ENCODE assay signal across 8 cellular contexts in genomic region chr9:128005938-128006337, GRCh38. TPM values are rescaled to one million over a fixed set of nuclear protein-coding genes. Genes with fewer than 3 reads are reported as not detected.
DNase-seq lines count a peak whose midpoint lies in the region; ATAC-seq and TF ChIP-seq lines count a peak whose summit lies in the region.

No MANE protein-coding gene starts in this region.

- H3K4me3 Mint-ChIP-seq in activated CD4-positive, alpha-beta T cell treated with anti-CD3 and anti-CD28 coated beads, Interleukin-2, amount 10 ng/mL, durations not matched to agents 7 days and 5 days = no peak overlapping the region
- H3K4me3 Mint-ChIP-seq in endodermal cell = no peak overlapping the region

- peaks cover 0 to 3% of the 10 kb centered on the region in 2 donors for H3K9me3 ChIP-seq in left lung
- H3K9me3 ChIP-seq in thyroid gland = no peaks in the 10 kb centered on the region
- peaks cover 14% of the 10 kb centered on the region for H3K9me3 ChIP-seq in endodermal cell (ENCODE audit: control insufficient read depth, low read length)

- peak overlapping the region in 1 of 2 donors; percentile 37 for H3K27ac ChIP-seq in left lung
- peak overlapping the region; percentile 77 to 94 (median 85) for H3K27ac ChIP-seq in thyroid gland
- H3K27ac ChIP-seq in endodermal cell (ENCODE audit: low read depth, low read length) = no peak overlapping the region

- H3K27me3 Mint-ChIP-seq in activated CD4-positive, alpha-beta T cell treated with anti-CD3 and anti-CD28 coated beads, Interleukin-2, amount 10 ng/mL, durations not matched to agents 7 days and 5 days = no peaks in the 10 kb centered on the region
- H3K27me3 Mint-ChIP-seq in endodermal cell (ENCODE audit: insufficient read depth) = peaks cover 2% of the 10 kb centered on the region

- intact Hi-C loops in left lung (cut with DNase I) (no loop called here), thyroid gland (cut with DNase I) (no loop called here)

- H3K27me3 ChIP-seq in left lung (no peaks in the 10 kb centered on the region), thyroid gland (no peaks in the 10 kb centered on the region), endodermal cell (ENCODE audit: control insufficient read depth, insufficient read depth, low read length, poor library complexity, severe bottlenecking) (no peaks in the 10 kb centered on the region)

- TF ChIP-seq CTCF in left lung (IDR thresholded peaks at IDR 0.05) = no peak
- TF ChIP-seq CTCF in thyroid gland (IDR thresholded peaks at IDR 0.05) = no peak
- no peak for TF ChIP-seq CTCF in endodermal cell (conservative IDR thresholded peaks at IDR 0.05)

- no peaks in the 10 kb centered on the region for H3K36me3 ChIP-seq in left lung
- H3K36me3 ChIP-seq in thyroid gland = no peaks in the 10 kb centered on the region
- no peaks in the 10 kb centered on the region for H3K36me3 ChIP-seq in endodermal cell (ENCODE audit: control insufficient read depth, insufficient read depth, low read length)

- 52 to 61% methylated on average over 11 of the region's 11 CpGs for WGBS in thyroid gland, 2 donors
- 87 to 94% methylated on average over 5 to 11 of the region's 11 CpGs for WGBS in endodermal cell (ENCODE audit: insufficient coverage in 1 of 2, insufficient read length in 1 of 2), 2 experiments

- peaks cover 5% of the 10 kb centered on the region for H3K9me3 Mint-ChIP-seq in activated CD4-positive, alpha-beta T cell treated with anti-CD3 and anti-CD28 coated beads, Interleukin-2, amount 10 ng/mL, durations not matched to agents 7 days and 5 days
- H3K9me3 Mint-ChIP-seq in endodermal cell = peaks cover 16% of the 10 kb centered on the region

- no peak for DNase-seq in activated CD4-positive, alpha-beta T cell treated with anti-CD3 and anti-CD28 coated beads, Interleukin-2, amount 10 ng/mL, durations not matched to agents 7 days and 5 days
- DNase-seq in activated CD4-positive, alpha-beta T cell treated with anti-CD3 and anti-CD28 coated beads for 48 hours = no peak
- peak; percentile 85 for DNase-seq in UCSD-AML1 (lab: John Stamatoyannopoulos, UW; ENCODE audit: unreplicated experiment)
- peak in 1 of 2 donors; percentile 51 for DNase-seq in left lung
- DNase-seq in thyroid gland = peak; percentile 62 to 73
- no peak for DNase-seq in NCI-H146 (lab: John Stamatoyannopoulos, UW)
- DNase-seq in endodermal cell = no peak
- no peak for DNase-seq in activated effector memory CD4-positive, alpha-beta T cell treated with anti-CD3 and anti-CD28 coated beads, Interleukin-2, amount 50 U/mL, for 16 hours

- H3K4me1 Mint-ChIP-seq in activated CD4-positive, alpha-beta T cell treated with anti-CD3 and anti-CD28 coated beads, Interleukin-2, amount 10 ng/mL, durations not matched to agents 7 days and 5 days = peaks cover 60% of the 10 kb centered on the region
- H3K4me1 Mint-ChIP-seq in endodermal cell = peaks cover 5% of the 10 kb centered on the region

- peak; percentile 44 for ATAC-seq in left lung

- peaks cover 14% of the 10 kb centered on the region for H3K36me3 Mint-ChIP-seq in activated CD4-positive, alpha-beta T cell treated with anti-CD3 and anti-CD28 coated beads, Interleukin-2, amount 10 ng/mL, durations not matched to agents 7 days and 5 days (ENCODE audit: low read depth)
- H3K36me3 Mint-ChIP-seq in endodermal cell (ENCODE audit: low read depth) = peaks cover 4% of the 10 kb centered on the region

- no peak overlapping the region for H3K9ac ChIP-seq in endodermal cell (ENCODE audit: extremely low read depth, low read length, poor library complexity, severe bottlenecking)

- peak overlapping the region; percentile 80 for H3K27ac Mint-ChIP-seq in activated CD4-positive, alpha-beta T cell treated with anti-CD3 and anti-CD28 coated beads, Interleukin-2, amount 10 ng/mL, durations not matched to agents 7 days and 5 days
- H3K27ac Mint-ChIP-seq in endodermal cell = no peak overlapping the region

- CTCF ChIA-PET in activated CD4-positive, alpha-beta T cell treated with anti-CD3 and anti-CD28 coated beads, Interleukin-2, amount 10 ng/mL, durations not matched to agents 7 days and 5 days (lab: Charles Lee) = interaction anchor here (2.1 kb wide), 1 partner anchor 33 kb away, joined by 7 read pairs; no protein-coding TSS in a partner anchor

- POLR2A ChIA-PET in activated CD4-positive, alpha-beta T cell treated with anti-CD3 and anti-CD28 coated beads, Interleukin-2, amount 10 ng/mL, durations not matched to agents 7 days and 5 days (lab: Charles Lee) = interaction anchor here (0.5 kb wide), 1 partner anchor 19 kb away, joined by 4 read pairs; no protein-coding TSS in a partner anchor

- H3K4me1 ChIP-seq in left lung (peaks cover 6 to 33% of the 10 kb centered on the region in 2 donors), thyroid gland (peaks cover 33 to 47% of the 10 kb centered on the region in 2 donors), endodermal cell (ENCODE audit: control insufficient read depth, insufficient read depth, low read length) (no peaks in the 10 kb centered on the region)

- no peak for TF ChIP-seq POLR2A in thyroid gland (IDR thresholded peaks at IDR 0.05)

- H3K4me3 ChIP-seq in left lung = no peak overlapping the region
- no peak overlapping the region for H3K4me3 ChIP-seq in thyroid gland (replicated peaks in 1 of 3)
- H3K4me3 ChIP-seq in endodermal cell (ENCODE audit: low read length) = no peak overlapping the region

RNA-seq across cellular contexts. Expression of gene EEIG1, which starts 25.1 kb away (rescaled TPM):
- total RNA-seq in activated CD4-positive, alpha-beta T cell treated with anti-CD3 and anti-CD28 coated beads, Interleukin-2, amount 10 ng/mL, durations not matched to agents 7 days and 5 days = 100 to 1,000 TPM; 412 to 477 TPM
- 10 to 100 TPM; 60.7 to 67.3 TPM for total RNA-seq in left lung
- total RNA-seq in thyroid gland = 10 to 100 TPM; 18.3 to 34.7 (median 24.9) TPM
- 10 to 100 TPM; 56.7 to 60.8 TPM for total RNA-seq in endodermal cell
- 21.5 TPM for polyA plus RNA-seq in endodermal cell (2013, experiment 1 of 2)
- polyA plus RNA-seq in endodermal cell (2013, experiment 2 of 2) = 20.4 TPM

Comparison
In these comparisons a context has a peak if more than half of its experiments do, and no peak if none do; other contexts are left out.
1. DNase-seq: peak in UCSD-AML1 (single experiment) and thyroid gland (2 of 2); none in activated CD4-positive, alpha-beta T cell treated with anti-CD3 and anti-CD28 coated beads, Interleukin-2, amount 10 ng/mL, durations not matched to agents 7 days and 5 days (single experiment), activated CD4-positive, alpha-beta T cell treated with anti-CD3 and anti-CD28 coated beads for 48 hours (single experiment), NCI-H146 (single experiment), endodermal cell (single experiment) and activated effector memory CD4-positive, alpha-beta T cell treated with anti-CD3 and anti-CD28 coated beads, Interleukin-2, amount 50 U/mL, for 16 hours (single experiment).
2. RNA of gene EEIG1, which starts 25.1 kb away (total RNA-seq): 412 to 477 TPM in activated CD4-positive, alpha-beta T cell treated with anti-CD3 and anti-CD28 coated beads, Interleukin-2, amount 10 ng/mL, durations not matched to agents 7 days and 5 days; 60.7 to 67.3 TPM in left lung, 56.7 to 60.8 TPM in endodermal cell and 18.3 to 34.7 TPM in thyroid gland; every median in the first group is over 4 times any median in the second.